9 cellular contexts compared by ENCODE assay signal in the genomic region with DNA sequence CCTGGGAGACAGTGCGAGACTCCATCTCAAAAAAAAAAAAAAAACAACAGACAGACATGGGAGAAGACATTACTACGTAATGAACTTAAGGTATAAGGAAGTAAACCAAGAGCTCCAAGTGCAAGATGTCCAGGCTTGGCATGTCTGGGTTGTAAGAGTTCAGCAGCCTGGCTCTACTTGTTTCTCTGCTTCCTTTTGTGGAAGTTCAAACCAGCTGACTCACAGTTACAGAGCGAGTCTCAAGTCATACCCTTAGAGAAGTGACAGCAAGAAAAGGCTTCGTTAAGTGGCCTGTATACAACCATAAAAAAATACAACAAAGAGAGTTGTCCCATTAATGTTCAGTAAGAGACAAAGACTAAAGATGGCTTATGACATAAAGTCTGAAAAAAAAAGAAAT. TPM values are rescaled to one million over a fixed set of nuclear protein-coding genes. Genes with fewer than 3 reads are reported as not detected.
DNase-seq lines count a peak whose midpoint lies in the region; ATAC-seq, FAIRE-seq and TF ChIP-seq lines count a peak whose summit lies in the region.
"Had no signal": no experiment of that assay in that cellular context is flagged by ENCODE, and none has a peak within 500 bp of the region (broad histone marks: within the 10 kb centered on the region; RNA-seq: fewer than 3 reads in every experiment).

No MANE protein-coding gene starts in this region.

- DNase-seq in DND-41 (no peak), RCC 7860 (ENCODE audit: low spot score) (peak; percentile 40), endothelial cell of umbilical vein (ENCODE audit: low read depth, low spot score) (peak; percentile 52), NCI-H526 treated with DMSO at 0.1 percent for 48 hours (lab: John Stamatoyannopoulos, UW) (no peak), NCI-H2196 treated with DMSO at 0.1 percent for 48 hours (lab: John Stamatoyannopoulos, UW; ENCODE audit: unreplicated experiment) (no peak)

- TF ChIP-seq EP300 in neural cell (conservative IDR thresholded peaks at IDR 0.05; ENCODE audit: poor library complexity, severe bottlenecking): no peak

- H3K79me2 ChIP-seq in DND-41 (ENCODE audit: insufficient read depth, low read length) (peaks cover 26% of the 10 kb centered on the region), endothelial cell of umbilical vein (ENCODE audit: control insufficient read depth, insufficient read depth, low read length) (peaks cover 20% of the 10 kb centered on the region), neural cell (replicated peaks; ENCODE audit: insufficient read depth, low read length) (peaks cover 22% of the 10 kb centered on the region)

- peaks cover 67% of the 10 kb centered on the region for H3K36me3 ChIP-seq in DND-41 (ENCODE audit: insufficient read depth, low read length)
- H3K36me3 ChIP-seq in endothelial cell of umbilical vein (ENCODE audit: control insufficient read depth in 2 of 2, extremely low read depth in 1 of 2, insufficient read depth in 2 of 2, low read length in 2 of 2): peaks cover 13 to 20% of the 10 kb centered on the region in 2 experiments
- no peaks in the 10 kb centered on the region for H3K36me3 ChIP-seq in neural cell (ENCODE audit: insufficient read depth, low read length)

- H3K4me1 ChIP-seq in DND-41 (ENCODE audit: insufficient read depth, low read length): peaks cover 26% of the 10 kb centered on the region
- H3K4me1 ChIP-seq in endothelial cell of umbilical vein (ENCODE audit: control insufficient read depth, extremely low read depth, insufficient read depth, low read length): peaks cover 13% of the 10 kb centered on the region

- peak overlapping the region; percentile 54; the same call in 1 of the 2 replicates for H3K9ac ChIP-seq in DND-41 (ENCODE audit: low read depth, low read length)
- H3K9ac ChIP-seq in endothelial cell of umbilical vein (replicated peaks; ENCODE audit: extremely low read depth, insufficient read depth, low read length): peak overlapping the region; percentile 74
- peak overlapping the region; percentile 78 for H3K9ac ChIP-seq in neural cell (ENCODE audit: low read length)

- no peak for TF ChIP-seq RAD21 in neural cell (conservative IDR thresholded peaks at IDR 0.05)

- TF ChIP-seq CTCF in DND-41 (IDR thresholded peaks at IDR 0.05; ENCODE audit: borderline replicate concordance, extremely low read depth, low read length, poor library complexity, severe bottlenecking) (no peak), endothelial cell of umbilical vein (IDR thresholded peaks at IDR 0.05; ENCODE audit: extremely low read depth in 1 of 2, insufficient read depth in 1 of 2, low read depth in 1 of 2, low read length in 2 of 2) (no peak), neural cell (IDR thresholded peaks at IDR 0.05; ENCODE audit: poor library complexity, severe bottlenecking) (no peak)

- H3K4me3 ChIP-seq in DND-41 (ENCODE audit: low read depth in 1 of 2, low read length in 2 of 2) (peak overlapping the region; percentile 75 to 89; a peak in 3 of 4 replicates), endothelial cell of umbilical vein (replicated peaks in 1 of 3; ENCODE audit: insufficient read depth in 1 of 3, low read depth in 1 of 3, low read length in 3 of 3) (peak overlapping the region in 2 of 3 experiments; percentile 67 to 85), neural cell (ENCODE audit: low read length) (peak overlapping the region; percentile 89)

- intact Hi-C loops in endothelial cell of umbilical vein (cut with micrococcal nuclease): loop anchor here (1.0 kb wide), 1 partner anchor 51 kb away; the partner anchor contains the start of gene SYT11

- H4K20me1 ChIP-seq in DND-41 (ENCODE audit: insufficient read depth, low read length) (no peaks in the 10 kb centered on the region), endothelial cell of umbilical vein (replicated peaks; ENCODE audit: control insufficient read depth, extremely low read depth, insufficient read depth, low read length) (no peaks in the 10 kb centered on the region), neural cell (ENCODE audit: insufficient read depth) (no peaks in the 10 kb centered on the region)

- dilution Hi-C loops in endothelial cell of umbilical vein (cut with MboI; ENCODE audit: extremely low pct_ligation_motif_present, low sequenced_read_pairs): no loop called here

- H3K27ac ChIP-seq in DND-41 (ENCODE audit: low read length) (no peak overlapping the region), endothelial cell of umbilical vein (ENCODE audit: insufficient read depth, low read depth, low read length) (peak overlapping the region; percentile 69), neural cell (ENCODE audit: low read length) (peak overlapping the region; percentile 68)

- POLR2A ChIA-PET in endothelial cell of umbilical vein (lab: Charles Lee): interaction anchor here (1.4 kb wide), 1 partner anchor 16 kb away, joined by 3 read pairs; no protein-coding TSS in a partner anchor

- H2AFZ ChIP-seq in DND-41 (ENCODE audit: low read depth, low read length): no peak overlapping the region
- H2AFZ ChIP-seq in endothelial cell of umbilical vein (ENCODE audit: low read depth, low read length): no peak overlapping the region
- H2AFZ ChIP-seq in neural cell (ENCODE audit: low read depth, low read length): peak overlapping the region; percentile 45

- TF ChIP-seq POLR2A in endothelial cell of umbilical vein (IDR thresholded peaks at IDR 0.05; ENCODE audit: low read depth, low read length) (peak; percentile 36), GM18505 (IDR thresholded peaks at IDR 0.05; ENCODE audit: borderline replicate concordance, extremely low read depth, insufficient read depth, insufficient read length) (no peak)

- H3F3A ChIP-seq in neural cell (ENCODE audit: insufficient read depth, low read length, poor library complexity, severe bottlenecking): no peaks in the 10 kb centered on the region

- H3K27me3 ChIP-seq in DND-41 (ENCODE audit: insufficient read depth, low read length, poor library complexity) (no peaks in the 10 kb centered on the region), endothelial cell of umbilical vein (ENCODE audit: control insufficient read depth in 2 of 2, insufficient read depth in 2 of 2, low read length in 2 of 2) (no peaks in the 10 kb centered on the region), neural cell (ENCODE audit: insufficient read depth, low read depth, low read length) (no peaks in the 10 kb centered on the region)

- FAIRE-seq in RCC 7860 (lab: Jason Lieb, UNC) (peak; percentile 36), endothelial cell of umbilical vein (lab: Jason Lieb, UNC) (peak; percentile 79)

- H3K9me3 ChIP-seq in DND-41 (ENCODE audit: insufficient read depth, low read length, severe bottlenecking) (no peaks in the 10 kb centered on the region), endothelial cell of umbilical vein (replicated peaks; ENCODE audit: control insufficient read depth, insufficient read depth, low read length) (no peaks in the 10 kb centered on the region), neural cell (ENCODE audit: low read length) (no peaks in the 10 kb centered on the region)

- no peak for ATAC-seq in DND-41 (ENCODE audit: insufficient read depth, low read depth)
- ATAC-seq in HG03135 (IDR thresholded peaks at IDR 0.05; ENCODE audit: unreplicated experiment): no peak
- ATAC-seq in GM18505 (IDR thresholded peaks at IDR 0.05; ENCODE audit: unreplicated experiment): no peak

- no peaks in the 10 kb centered on the region for H3K9me1 ChIP-seq in endothelial cell of umbilical vein (replicated peaks; ENCODE audit: control insufficient read depth, extremely low read depth, insufficient read depth, low read length)

- H3K4me2 ChIP-seq in DND-41 (ENCODE audit: insufficient read depth, low read length): peak overlapping the region; percentile 75
- H3K4me2 ChIP-seq in endothelial cell of umbilical vein (ENCODE audit: insufficient read depth, low read length): peak overlapping the region; percentile 93
- peak overlapping the region; percentile 61 for H3K4me2 ChIP-seq in neural cell (ENCODE audit: low read length)

- H3K9me2 ChIP-seq in neural cell (ENCODE audit: insufficient read depth, low read length): no peaks in the 10 kb centered on the region

- CTCF ChIA-PET in endothelial cell of umbilical vein (lab: Charles Lee): interaction anchor here (0.9 to 1.1 kb wide), 3 partner anchors 13 to 80 kb away, joined by 4 to 7 read pairs (median 4); no protein-coding TSS in a partner anchor

- no TSS peak for BruUV-seq in endothelial cell of umbilical vein (replicated peaks; lab: Mats Ljungman, UMichigan)

RNA-seq across cellular contexts. Expression of gene RIT1, which starts 1.3 kb away (rescaled TPM):
- 46.4 and 47.8 TPM in 2 replicates for total RNA-seq in endothelial cell of umbilical vein
- polyA plus RNA-seq in endothelial cell of umbilical vein (52.0 and 65.5 TPM in 2 replicates), neural cell (78.1 and 83.5 TPM in 2 replicates)
- 56.2 and 62.6 TPM in 2 replicates for polyA plus RNA-seq in endothelial cell of umbilical vein (2011; cell fraction: cytosol; rRNA removed)
- 41.7 and 45.6 TPM in 2 replicates for polyA plus RNA-seq in endothelial cell of umbilical vein (2011; cell fraction: nucleus; rRNA removed)
- 36.1 and 37.2 TPM in 2 replicates for polyA plus RNA-seq in endothelial cell of umbilical vein (2012)
- polyA minus RNA-seq in endothelial cell of umbilical vein (79.4 and 130 TPM in 2 replicates), neural cell (84.2 and 101 TPM in 2 replicates)
- polyA minus RNA-seq in endothelial cell of umbilical vein (2011; cell fraction: cytosol; rRNA and poly(A)+ RNA removed): 15.1 TPM
- 21.7 and 35.0 TPM in 2 replicates for polyA minus RNA-seq in endothelial cell of umbilical vein (2011; cell fraction: nucleus; rRNA and poly(A)+ RNA removed)

RNA-seq across cellular contexts. Expression of gene KHDC4, which starts 24.3 kb away (rescaled TPM):
- total RNA-seq in endothelial cell of umbilical vein: 54.1 and 55.6 TPM in 2 replicates
- polyA plus RNA-seq in endothelial cell of umbilical vein: 47.9 and 48.6 TPM in 2 replicates
- 22.4 and 25.5 TPM in 2 replicates for polyA plus RNA-seq in endothelial cell of umbilical vein (2011; cell fraction: cytosol; rRNA removed)
- polyA plus RNA-seq in endothelial cell of umbilical vein (2011; cell fraction: nucleus; rRNA removed): 123 and 207 TPM in 2 replicates
- polyA plus RNA-seq in endothelial cell of umbilical vein (2012): 19.8 and 29.0 TPM in 2 replicates
- 75.4 and 81.4 TPM in 2 replicates for polyA minus RNA-seq in endothelial cell of umbilical vein
- polyA minus RNA-seq in endothelial cell of umbilical vein (2011; cell fraction: cytosol; rRNA and poly(A)+ RNA removed): 50.2 TPM
- 68.0 and 96.9 TPM in 2 replicates for polyA minus RNA-seq in endothelial cell of umbilical vein (2011; cell fraction: nucleus; rRNA and poly(A)+ RNA removed)
- 84.8 and 97.1 TPM in 2 replicates for polyA plus RNA-seq in neural cell
- 48.5 and 63.7 TPM in 2 replicates for polyA minus RNA-seq in neural cell

RNA-seq across cellular contexts. Expression of gene RXFP4, which starts 31.5 kb away (rescaled TPM):
- total RNA-seq in endothelial cell of umbilical vein: not detected in 2 replicates
- polyA plus RNA-seq in endothelial cell of umbilical vein: not detected in 2 replicates
- polyA plus RNA-seq in endothelial cell of umbilical vein (2011; cell fraction: cytosol; rRNA removed): not detected in 2 replicates
- polyA plus RNA-seq in endothelial cell of umbilical vein (2011; cell fraction: nucleus; rRNA removed): not detected in 2 replicates
- not detected in 2 replicates for polyA plus RNA-seq in endothelial cell of umbilical vein (2012)
- polyA minus RNA-seq in endothelial cell of umbilical vein: not detected in 2 replicates
- polyA minus RNA-seq in endothelial cell of umbilical vein (2011; cell fraction: cytosol; rRNA and poly(A)+ RNA removed): not detected
- 0.34 TPM in 1 of 2 replicates, not detected in the other for polyA minus RNA-seq in endothelial cell of umbilical vein (2011; cell fraction: nucleus; rRNA and poly(A)+ RNA removed)
- polyA plus RNA-seq in neural cell: not detected in 2 replicates
- not detected in 2 replicates for polyA minus RNA-seq in neural cell
- total RNA-seq: lung microvascular endothelial cell had no signal

RNA-seq across cellular contexts. Expression of gene SYT11, which starts 50.5 kb away (rescaled TPM):
- 33.7 and 36.5 TPM in 2 replicates for total RNA-seq in endothelial cell of umbilical vein
- polyA plus RNA-seq in endothelial cell of umbilical vein: 27.6 and 28.2 TPM in 2 replicates
- polyA plus RNA-seq in endothelial cell of umbilical vein (2011; cell fraction: cytosol; rRNA removed): 24.2 and 26.2 TPM in 2 replicates
- polyA plus RNA-seq in endothelial cell of umbilical vein (2011; cell fraction: nucleus; rRNA removed): 18.3 and 18.5 TPM in 2 replicates
- 28.6 and 33.6 TPM in 2 replicates for polyA plus RNA-seq in endothelial cell of umbilical vein (2012)
- polyA minus RNA-seq in endothelial cell of umbilical vein: 71.3 and 78.1 TPM in 2 replicates
- polyA minus RNA-seq in endothelial cell of umbilical vein (2011; cell fraction: cytosol; rRNA and poly(A)+ RNA removed): 0.20 TPM
- polyA minus RNA-seq in endothelial cell of umbilical vein (2011; cell fraction: nucleus; rRNA and poly(A)+ RNA removed): 16.8 and 20.6 TPM in 2 replicates
- 122 and 127 TPM in 2 replicates for polyA plus RNA-seq in neural cell
- 239 and 258 TPM in 2 replicates for polyA minus RNA-seq in neural cell

RNA-seq across cellular contexts. Expression of gene GON4L, which starts 52.9 kb away (rescaled TPM):
- 58.7 and 60.4 TPM in 2 replicates for total RNA-seq in endothelial cell of umbilical vein
- polyA plus RNA-seq in endothelial cell of umbilical vein: 29.5 and 30.5 TPM in 2 replicates
- polyA plus RNA-seq in endothelial cell of umbilical vein (2011; cell fraction: cytosol; rRNA removed): 17.6 and 17.9 TPM in 2 replicates
- polyA plus RNA-seq in endothelial cell of umbilical vein (2011; cell fraction: nucleus; rRNA removed): 97.5 and 98.8 TPM in 2 replicates
- polyA plus RNA-seq in endothelial cell of umbilical vein (2012): 20.2 and 26.1 TPM in 2 replicates
- 66.2 and 73.9 TPM in 2 replicates for polyA minus RNA-seq in endothelial cell of umbilical vein
- polyA minus RNA-seq in endothelial cell of umbilical vein (2011; cell fraction: cytosol; rRNA and poly(A)+ RNA removed): 17.1 TPM
- polyA minus RNA-seq in endothelial cell of umbilical vein (2011; cell fraction: nucleus; rRNA and poly(A)+ RNA removed): 52.2 and 83.8 TPM in 2 replicates
- polyA plus RNA-seq in neural cell: 24.8 and 30.2 TPM in 2 replicates
- polyA minus RNA-seq in neural cell: 58.9 and 62.6 TPM in 2 replicates

Comparison
In these comparisons a context has a peak if more than half of its experiments do, and no peak if none do; other contexts are left out.
1. DNase-seq: peak in RCC 7860 (single experiment) and endothelial cell of umbilical vein (single experiment); none in DND-41 (single experiment), NCI-H526 treated with DMSO at 0.1 percent for 48 hours (single experiment) and NCI-H2196 treated with DMSO at 0.1 percent for 48 hours (single experiment).
2. Peak in every context shown above with its lines, with median percentiles within 50 percentile points of each other: H3K4me2 ChIP-seq, H3K4me3 ChIP-seq and H3K9ac ChIP-seq.